8 cellular contexts compared by ENCODE assay signal in the genomic region with DNA sequence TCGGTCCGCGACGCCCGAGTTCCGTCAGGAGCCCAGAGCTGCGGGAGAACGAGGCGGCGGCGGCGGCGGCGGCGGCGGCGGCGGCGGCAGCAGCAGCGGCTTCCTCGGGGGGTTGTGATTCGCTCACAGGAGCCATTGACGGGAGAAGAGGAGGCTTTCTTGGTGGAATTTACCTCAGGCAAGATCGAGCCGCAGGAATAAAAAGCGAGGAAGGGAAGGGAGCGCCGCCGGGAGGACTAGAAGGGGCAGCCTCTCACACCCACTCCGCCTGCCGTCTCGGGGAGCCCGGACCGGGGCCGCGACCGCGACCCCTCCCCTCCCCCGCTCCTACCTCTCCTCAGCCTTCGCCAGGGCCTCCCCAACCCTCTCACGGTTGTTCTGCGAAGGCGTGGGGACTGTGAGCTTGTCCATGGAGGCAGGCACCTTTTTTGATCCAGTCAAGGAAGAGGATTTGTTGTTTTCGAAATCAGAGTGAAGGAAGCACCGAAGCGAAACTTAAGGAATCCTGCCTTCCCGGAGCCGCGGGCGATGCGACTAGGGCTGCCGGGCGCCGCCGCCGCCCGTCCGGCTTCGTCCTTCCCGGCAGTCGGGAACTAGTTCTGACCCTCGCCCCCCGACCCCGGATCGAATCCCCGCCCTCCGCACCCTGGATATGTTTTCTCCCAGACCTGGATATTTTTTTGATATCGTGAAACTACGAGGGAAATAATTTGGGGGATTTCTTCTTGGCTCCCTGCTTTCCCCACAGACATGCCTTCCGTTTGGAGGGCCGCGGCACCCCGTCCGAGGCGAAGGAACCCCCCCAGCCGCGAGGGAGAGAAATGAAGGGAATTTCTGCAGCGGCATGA. TPM values are rescaled to one million over a fixed set of nuclear protein-coding genes. Genes with fewer than 3 reads are reported as not detected.
DNase-seq lines count a peak whose midpoint lies in the region; ATAC-seq and TF ChIP-seq lines count a peak whose summit lies in the region.

No MANE protein-coding gene starts in this region.

- H3K27me3 ChIP-seq in Panc1 (ENCODE audit: control insufficient read depth, insufficient read depth, low read length) (no peaks in the 10 kb centered on the region), gastroesophageal sphincter (no peaks in the 10 kb centered on the region)

- WGBS in gastroesophageal sphincter (ENCODE audit: low coverage in 1 of 2), 2 donors = 2% methylated on average over 13 of the region's 78 CpGs; no CpG with 5 or more reads in 1 of the 2 donors

- H3K4me1 ChIP-seq in Panc1 (ENCODE audit: control insufficient read depth, insufficient read depth, low read length) (peaks cover 12% of the 10 kb centered on the region), gastroesophageal sphincter (peaks cover 0 to 36% (median 8%) of the 10 kb centered on the region in 3 donors)

- DNase-seq in NK-92 treated with Interleukin-12 subunit alpha and Interleukin-12 subunit beta, amount 100 ng/mL, for 24 hours (lab: John Stamatoyannopoulos, UW) = peak; percentile 17
- DNase-seq in NK-92 (lab: John Stamatoyannopoulos, UW; ENCODE audit: unreplicated experiment) (no peak), Panc1 (ENCODE audit: low read depth, low spot score) (no peak), nucleus accumbens (lab: John Stamatoyannopoulos, UW) (peak in 46 of 56 donors; percentile 3 to 80 (median 58)), ureter (ENCODE audit: low spot score) (peak; percentile 63)
- peak; percentile 52 for DNase-seq in activated naive CD4-positive, alpha-beta T cell treated with Interleukin-2 at 50 U/mL for 16 hours

- H3K27ac ChIP-seq in Panc1 (ENCODE audit: low read length) = peak overlapping the region; percentile 92
- H3K27ac ChIP-seq in gastroesophageal sphincter = peak overlapping the region; percentile 93 to 96 (median 95)

- TF ChIP-seq EP300 in gastroesophageal sphincter (IDR thresholded peaks at IDR 0.05) = no peak

- POLR2A ChIA-PET in Panc1 (lab: Charles Lee) = no interaction called here

- no peak for TF ChIP-seq CTCF in Panc1 (IDR thresholded peaks at IDR 0.05)
- no peak for TF ChIP-seq CTCF in gastroesophageal sphincter (IDR thresholded peaks at IDR 0.05)

- H3K9me3 ChIP-seq in Panc1 (ENCODE audit: control insufficient read depth, insufficient read depth, low read depth, low read length) (no peaks in the 10 kb centered on the region), gastroesophageal sphincter (no peaks in the 10 kb centered on the region)

- intact Hi-C loops in Panc1 (cut with micrococcal nuclease; ENCODE audit: unreplicated experiment) = no loop called here

- CTCF ChIA-PET in Panc1 (lab: Charles Lee) = interaction anchor here (0.6 kb wide), 2 partner anchors 98 to 1446 kb away, joined by 3 to 4 read pairs; no protein-coding TSS in a partner anchor

- TF ChIP-seq POLR2A in gastroesophageal sphincter (IDR thresholded peaks at IDR 0.05) = peak in 1 of 2 donors; percentile 23

- peak; percentile 17 for ATAC-seq in HG03039 (IDR thresholded peaks at IDR 0.05; ENCODE audit: unreplicated experiment)
- peak; percentile 40 for ATAC-seq in Panc1
- ATAC-seq in gastroesophageal sphincter = no peak

- BruUV-seq in Panc1 (replicated peaks; lab: Mats Ljungman, UMichigan) = TSS peak; percentile 74

- peak overlapping the region; percentile 81 to 91 for H3K4me3 ChIP-seq in Panc1 (ENCODE audit: low read depth in 2 of 2, low read length in 2 of 2)
- H3K4me3 ChIP-seq in gastroesophageal sphincter = peak overlapping the region; percentile 74 to 83

- H3K36me3 ChIP-seq in Panc1 (ENCODE audit: control insufficient read depth, insufficient read depth, low read length) (no peaks in the 10 kb centered on the region; the same call in 1 of the 2 replicates), gastroesophageal sphincter (no peaks in the 10 kb centered on the region)

- in situ Hi-C loops in Panc1 (cut with HindIII; ENCODE audit: low pct_unique_long_range_greater_than_20kb, low sequenced_read_pairs) = no loop called here

RNA-seq across cellular contexts. Expression of a gene that starts 0.6 kb away (rescaled TPM):
- 65.2 TPM for total RNA-seq in Panc1 (2021; ENCODE audit: unreplicated experiment)
- 21.3 TPM for polyA plus RNA-seq in Panc1 (2012; ENCODE audit: insufficient read length)
- 10 to 100 TPM; 53.4 to 86.9 (median 70.0) TPM for total RNA-seq in gastroesophageal sphincter
- 74.6 TPM for total RNA-seq in ureter

Comparison
In these comparisons a context has a peak if more than half of its experiments do, and no peak if none do; other contexts are left out.
1. DNase-seq: peak in NK-92 treated with Interleukin-12 subunit alpha and Interleukin-12 subunit beta, amount 100 ng/mL, for 24 hours (single experiment), activated naive CD4-positive, alpha-beta T cell treated with Interleukin-2 at 50 U/mL for 16 hours (single experiment), nucleus accumbens (46 of 56) and ureter (single experiment); none in NK-92 (single experiment) and Panc1 (single experiment).